14 cellular contexts compared by ENCODE assay signal in the genomic region with DNA sequence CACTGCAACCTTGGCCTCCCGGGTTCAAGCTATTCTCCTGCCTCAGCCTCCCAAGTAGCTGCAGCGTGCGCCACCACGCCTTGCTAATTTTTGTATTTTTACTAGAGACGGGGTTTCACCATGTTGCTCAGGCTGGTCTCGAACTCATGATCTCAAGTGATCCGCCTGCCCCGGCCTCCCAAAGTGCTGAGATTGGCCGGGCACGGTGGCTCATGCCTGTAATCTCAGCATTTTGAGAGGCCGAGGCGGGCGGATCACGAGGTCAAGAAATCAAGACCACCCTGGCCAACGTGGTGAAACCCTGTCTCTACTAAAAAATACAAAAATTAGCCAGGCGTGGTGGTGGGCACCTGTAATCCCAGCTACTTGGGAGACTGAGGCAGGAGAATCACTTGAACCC. TPM values are rescaled to one million over a fixed set of nuclear protein-coding genes. Genes with fewer than 3 reads are reported as not detected.
"Had no signal": no experiment of that assay in that cellular context is flagged by ENCODE, and none has a peak within 500 bp of the region (broad histone marks: within the 10 kb centered on the region; RNA-seq: fewer than 3 reads in every experiment).

No MANE protein-coding gene starts in this region.

RNA-seq across cellular contexts. Expression of a gene that starts 57.6 kb away (rescaled TPM):
- total RNA-seq: activated B cell treated with CpG ODN at 0.5 μM for 24 hours; activated CD4-positive, alpha-beta memory T cell treated with anti-CD3 and anti-CD28 coated beads for 36 hours; activated CD4-positive, alpha-beta T cell treated with anti-CD3 and anti-CD28 coated beads, Interleukin-2, amount 10 ng/mL, durations not matched to agents 24 days and 14 days; activated CD8-positive, alpha-beta memory T cell treated with anti-CD3 and anti-CD28 coated beads, Interleukin-2, amount 10 ng/mL, durations not matched to agents 7 days and 5 days; activated CD8-positive, alpha-beta T cell treated with anti-CD3 and anti-CD28 coated beads for 36 hours; activated naive CD4-positive, alpha-beta T cell treated with anti-CD3 and anti-CD28 coated beads for 36 hours; activated naive CD4-positive, alpha-beta T cell treated with anti-CD3 and anti-CD28 coated beads, Interleukin-2, amount 50 U/mL, for 72 hours; activated naive CD8-positive, alpha-beta T cell treated with anti-CD3 and anti-CD28 coated beads for 36 hours; activated T-cell treated with anti-CD3 and anti-CD28 coated beads, Interleukin-2, amount 50 U/mL, for 4 hours; activated T-cell treated with anti-CD3 and anti-CD28 coated beads, Interleukin-2, amount 50 U/mL, for 72 hours; activated T-helper 1 cell treated with anti-CD3 and anti-CD28 coated beads, Interleukin-12 subunit alpha, Interleukin-12 subunit beta, Interleukin-2, Interleukin-4 antibody, amounts not matched to agents 30 ng/mL and 10 ng/mL and 1 ng/mL, durations not matched to agents 14 hours and 24 hours and 36 hours; activated T-helper 17 cell treated with anti-CD3 and anti-CD28 coated beads, Interleukin-2, amount 50 U/mL, for 72 hours; ascending aorta; cardiac muscle cell had no signal
- polyA plus RNA-seq: cardiac muscle cell had no signal
